Comparison of ENCODE assay signal across 16 cellular contexts in the genomic region with DNA sequence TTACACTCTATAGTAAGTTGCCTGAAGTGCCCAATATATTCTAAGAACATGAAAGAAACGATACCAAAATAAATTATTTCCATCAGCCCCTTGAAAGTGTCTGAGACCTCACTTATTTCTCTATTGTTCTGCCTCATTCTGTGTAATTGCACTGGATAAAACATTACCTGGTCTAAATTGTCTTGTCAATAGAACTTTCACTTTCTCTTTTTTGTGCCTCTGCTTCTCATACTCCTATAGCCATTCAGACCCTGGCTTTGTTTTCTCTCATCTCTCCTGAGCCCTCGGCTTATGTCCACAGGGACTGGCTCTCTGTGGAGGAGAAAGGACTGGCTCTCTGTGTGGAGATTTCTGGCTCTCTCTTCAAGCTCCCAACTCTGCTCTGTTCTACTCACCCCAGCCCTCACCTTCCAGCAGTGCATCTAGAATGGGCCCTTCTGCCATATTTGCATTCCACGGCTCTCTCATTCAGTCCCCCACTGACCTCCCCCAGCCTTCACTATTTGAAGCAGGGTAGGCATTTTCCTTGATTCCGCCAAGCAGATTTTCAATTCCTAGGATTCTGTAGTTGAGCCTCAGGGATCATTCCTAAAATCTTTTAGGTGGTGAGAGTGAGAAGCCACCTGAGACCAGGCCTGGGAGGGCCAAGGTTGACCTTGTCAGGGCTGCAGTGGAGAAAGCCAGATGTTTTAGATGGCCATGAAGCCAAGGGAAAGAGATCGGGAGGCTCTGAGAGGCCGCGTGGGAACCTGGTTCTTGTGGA.
"Had no signal": no experiment of that assay in that cellular context is flagged by ENCODE, and none has a peak within 500 bp of the region (broad histone marks: within the 10 kb centered on the region; RNA-seq: fewer than 3 reads in every experiment).

No MANE protein-coding gene starts in this region.

- H3K4me3 Mint-ChIP-seq: activated CD4-positive, alpha-beta T cell treated with anti-CD3 and anti-CD28 coated beads for 36 hours; activated CD8-positive, alpha-beta T cell treated with anti-CD3 and anti-CD28 coated beads for 36 hours; activated T-helper 1 cell treated with anti-CD3 and anti-CD28 coated beads, Interleukin-12 subunit alpha, Interleukin-12 subunit beta, Interleukin-2, Interleukin-4 antibody, amounts not matched to agents 30 ng/mL and 10 ng/mL and 1 ng/mL, durations not matched to agents 14 hours and 24 hours and 36 hours; neural crest cell had no signal

- H3K9me3 Mint-ChIP-seq: activated CD8-positive, alpha-beta T cell treated with anti-CD3 and anti-CD28 coated beads for 36 hours; activated T-helper 1 cell treated with anti-CD3 and anti-CD28 coated beads, Interleukin-12 subunit alpha, Interleukin-12 subunit beta, Interleukin-2, Interleukin-4 antibody, amounts not matched to agents 30 ng/mL and 10 ng/mL and 1 ng/mL, durations not matched to agents 14 hours and 24 hours and 36 hours; neural crest cell had no signal

- H3K27me3 ChIP-seq: cardiac muscle cell, gastroesophageal sphincter, right lobe of liver, transverse colon had no signal

- ATAC-seq: activated CD4-positive, alpha-beta T cell treated with anti-CD3 and anti-CD28 coated beads for 36 hours; activated CD8-positive, alpha-beta T cell treated with anti-CD3 and anti-CD28 coated beads for 36 hours; gastroesophageal sphincter; heart right ventricle; left cardiac atrium; lower lobe of right lung; stimulated activated naive CD8-positive, alpha-beta T cell treated with anti-CD3 and anti-CD28 coated beads, Interleukin-15, Interleukin-2, amounts not matched to agents 100 U/mL and 50 U/mL, for 24 hours had no signal

- H3K36me3 ChIP-seq: cardiac muscle cell, gastroesophageal sphincter, heart right ventricle, lower lobe of right lung, right lobe of liver, transverse colon had no signal

- H3K4me2 ChIP-seq: smooth muscle cell had no signal

- DNase-seq: activated CD4-positive, alpha-beta T cell treated with anti-CD3 and anti-CD28 coated beads for 36 hours; activated CD8-positive, alpha-beta memory T cell treated with anti-CD3 and anti-CD28 coated beads, Interleukin-2, amount 50 U/mL, for 4 hours; activated CD8-positive, alpha-beta T cell treated with anti-CD3 and anti-CD28 coated beads for 36 hours; erythroblast; heart right ventricle; left cardiac atrium; lower lobe of right lung; right lobe of liver; stimulated activated CD4-positive, alpha-beta T cell treated with anti-CD3 and anti-CD28 coated beads, Interleukin-4, amount 100 ng/mL, for 4 hours; stimulated activated naive CD8-positive, alpha-beta T cell treated with anti-CD3 and anti-CD28 coated beads, Interleukin-15, Interleukin-2, amounts not matched to agents 100 U/mL and 50 U/mL, for 24 hours; transverse colon had no signal

- H3K4me1 ChIP-seq: gastroesophageal sphincter, heart right ventricle, lower lobe of right lung, right lobe of liver, transverse colon had no signal

- H3K27ac Mint-ChIP-seq: activated CD4-positive, alpha-beta T cell treated with anti-CD3 and anti-CD28 coated beads for 36 hours; activated CD8-positive, alpha-beta T cell treated with anti-CD3 and anti-CD28 coated beads for 36 hours; activated T-helper 1 cell treated with anti-CD3 and anti-CD28 coated beads, Interleukin-12 subunit alpha, Interleukin-12 subunit beta, Interleukin-2, Interleukin-4 antibody, amounts not matched to agents 30 ng/mL and 10 ng/mL and 1 ng/mL, durations not matched to agents 14 hours and 24 hours and 36 hours had no signal

- H3K9me3 ChIP-seq: gastroesophageal sphincter, heart right ventricle, lower lobe of right lung, right lobe of liver, transverse colon had no signal

- H3K4me3 ChIP-seq: cardiac muscle cell, gastroesophageal sphincter, heart right ventricle, lower lobe of right lung, right lobe of liver, smooth muscle cell, transverse colon had no signal
